ENCODE assay signal across 1 cellular context in the genomic region with DNA sequence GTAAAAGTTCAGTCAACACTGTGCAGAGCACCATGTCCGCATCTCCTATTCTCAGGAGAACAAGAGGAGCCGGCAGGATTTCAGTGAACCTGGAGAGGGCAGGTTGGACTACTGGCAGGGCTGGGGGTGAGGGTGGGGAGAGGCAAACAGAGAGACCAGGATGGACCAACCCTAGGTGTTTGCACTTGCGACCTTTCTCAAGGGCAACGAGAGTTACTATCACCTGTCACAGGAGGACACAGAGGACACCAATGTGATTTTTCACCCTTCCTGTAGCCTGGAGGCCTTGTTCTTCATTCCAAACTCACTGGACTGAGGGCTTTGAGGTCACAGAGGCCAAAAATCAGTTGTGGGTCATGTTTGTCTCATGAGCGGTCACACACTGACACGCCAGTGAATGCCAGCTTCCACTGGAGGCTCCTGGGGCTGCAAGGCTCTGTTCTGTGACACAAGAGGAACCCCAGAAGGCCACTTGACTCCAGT.
TF ChIP-seq lines count a peak whose summit lies in the region.

No MANE protein-coding gene starts in this region.

TF ChIP-seq in HepG2, 621 proteins besides CTCF, POLR2A, EP300 and RAD21 (continued from another document):
- TF ChIP-seq, protein P1, sequence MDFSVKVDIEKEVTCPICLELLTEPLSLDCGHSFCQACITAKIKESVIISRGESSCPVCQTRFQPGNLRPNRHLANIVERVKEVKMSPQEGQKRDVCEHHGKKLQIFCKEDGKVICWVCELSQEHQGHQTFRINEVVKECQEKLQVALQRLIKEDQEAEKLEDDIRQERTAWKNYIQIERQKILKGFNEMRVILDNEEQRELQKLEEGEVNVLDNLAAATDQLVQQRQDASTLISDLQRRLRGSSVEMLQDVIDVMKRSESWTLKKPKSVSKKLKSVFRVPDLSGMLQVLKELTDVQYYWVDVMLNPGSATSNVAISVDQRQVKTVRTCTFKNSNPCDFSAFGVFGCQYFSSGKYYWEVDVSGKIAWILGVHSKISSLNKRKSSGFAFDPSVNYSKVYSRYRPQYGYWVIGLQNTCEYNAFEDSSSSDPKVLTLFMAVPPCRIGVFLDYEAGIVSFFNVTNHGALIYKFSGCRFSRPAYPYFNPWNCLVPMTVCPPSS (IDR thresholded peaks at IDR 0.05): no peak
- TF ChIP-seq, protein P2, sequence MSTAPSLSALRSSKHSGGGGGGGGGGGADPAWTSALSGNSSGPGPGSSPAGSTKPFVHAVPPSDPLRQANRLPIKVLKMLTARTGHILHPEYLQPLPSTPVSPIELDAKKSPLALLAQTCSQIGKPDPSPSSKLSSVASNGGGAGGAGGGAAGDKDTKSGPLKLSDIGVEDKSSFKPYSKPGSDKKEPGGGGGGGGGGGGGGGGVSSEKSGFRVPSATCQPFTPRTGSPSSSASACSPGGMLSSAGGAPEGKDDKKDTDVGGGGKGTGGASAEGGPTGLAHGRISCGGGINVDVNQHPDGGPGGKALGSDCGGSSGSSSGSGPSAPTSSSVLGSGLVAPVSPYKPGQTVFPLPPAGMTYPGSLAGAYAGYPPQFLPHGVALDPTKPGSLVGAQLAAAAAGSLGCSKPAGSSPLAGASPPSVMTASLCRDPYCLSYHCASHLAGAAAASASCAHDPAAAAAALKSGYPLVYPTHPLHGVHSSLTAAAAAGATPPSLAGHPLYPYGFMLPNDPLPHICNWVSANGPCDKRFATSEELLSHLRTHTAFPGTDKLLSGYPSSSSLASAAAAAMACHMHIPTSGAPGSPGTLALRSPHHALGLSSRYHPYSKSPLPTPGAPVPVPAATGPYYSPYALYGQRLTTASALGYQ (CRISPR knock-in tag; IDR thresholded peaks at IDR 0.05): no peak
- no peak for TF ChIP-seq POGZ (CRISPR knock-in tag; IDR thresholded peaks at IDR 0.05)
- no peak for TF ChIP-seq ATM (IDR thresholded peaks at IDR 0.05; ENCODE audit: borderline replicate concordance)
- no peak for TF ChIP-seq ATAD3A (CRISPR knock-in tag; IDR thresholded peaks at IDR 0.05)
- TF ChIP-seq, protein P3, sequence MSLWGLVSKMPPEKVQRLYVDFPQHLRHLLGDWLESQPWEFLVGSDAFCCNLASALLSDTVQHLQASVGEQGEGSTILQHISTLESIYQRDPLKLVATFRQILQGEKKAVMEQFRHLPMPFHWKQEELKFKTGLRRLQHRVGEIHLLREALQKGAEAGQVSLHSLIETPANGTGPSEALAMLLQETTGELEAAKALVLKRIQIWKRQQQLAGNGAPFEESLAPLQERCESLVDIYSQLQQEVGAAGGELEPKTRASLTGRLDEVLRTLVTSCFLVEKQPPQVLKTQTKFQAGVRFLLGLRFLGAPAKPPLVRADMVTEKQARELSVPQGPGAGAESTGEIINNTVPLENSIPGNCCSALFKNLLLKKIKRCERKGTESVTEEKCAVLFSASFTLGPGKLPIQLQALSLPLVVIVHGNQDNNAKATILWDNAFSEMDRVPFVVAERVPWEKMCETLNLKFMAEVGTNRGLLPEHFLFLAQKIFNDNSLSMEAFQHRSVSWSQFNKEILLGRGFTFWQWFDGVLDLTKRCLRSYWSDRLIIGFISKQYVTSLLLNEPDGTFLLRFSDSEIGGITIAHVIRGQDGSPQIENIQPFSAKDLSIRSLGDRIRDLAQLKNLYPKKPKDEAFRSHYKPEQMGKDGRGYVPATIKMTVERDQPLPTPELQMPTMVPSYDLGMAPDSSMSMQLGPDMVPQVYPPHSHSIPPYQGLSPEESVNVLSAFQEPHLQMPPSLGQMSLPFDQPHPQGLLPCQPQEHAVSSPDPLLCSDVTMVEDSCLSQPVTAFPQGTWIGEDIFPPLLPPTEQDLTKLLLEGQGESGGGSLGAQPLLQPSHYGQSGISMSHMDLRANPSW (CRISPR knock-in tag; IDR thresholded peaks at IDR 0.05; ENCODE audit: borderline replicate concordance): no peak
- TF ChIP-seq ZNF816 (CRISPR knock-in tag; IDR thresholded peaks at IDR 0.05; ENCODE audit: borderline replicate concordance): no peak
- peak; percentile 67 for TF ChIP-seq SALL1 (CRISPR knock-in tag; IDR thresholded peaks at IDR 0.05)
- TF ChIP-seq PHF21A (CRISPR knock-in tag; IDR thresholded peaks at IDR 0.05): peak; percentile 41; the same call in 1 of the 2 replicates
- TF ChIP-seq, protein P4, sequence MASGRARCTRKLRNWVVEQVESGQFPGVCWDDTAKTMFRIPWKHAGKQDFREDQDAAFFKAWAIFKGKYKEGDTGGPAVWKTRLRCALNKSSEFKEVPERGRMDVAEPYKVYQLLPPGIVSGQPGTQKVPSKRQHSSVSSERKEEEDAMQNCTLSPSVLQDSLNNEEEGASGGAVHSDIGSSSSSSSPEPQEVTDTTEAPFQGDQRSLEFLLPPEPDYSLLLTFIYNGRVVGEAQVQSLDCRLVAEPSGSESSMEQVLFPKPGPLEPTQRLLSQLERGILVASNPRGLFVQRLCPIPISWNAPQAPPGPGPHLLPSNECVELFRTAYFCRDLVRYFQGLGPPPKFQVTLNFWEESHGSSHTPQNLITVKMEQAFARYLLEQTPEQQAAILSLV (CRISPR knock-in tag; IDR thresholded peaks at IDR 0.05; ENCODE audit: borderline replicate concordance): no peak
- TF ChIP-seq HNRNPLL (IDR thresholded peaks at IDR 0.05; ENCODE audit: low read depth, low read length, poor library complexity, severe bottlenecking): no peak
- peak; percentile 56; the same call in 1 of the 2 replicates for TF ChIP-seq ZNF292 (CRISPR knock-in tag; IDR thresholded peaks at IDR 0.05; ENCODE audit: borderline replicate concordance, low read depth)
- TF ChIP-seq, protein P5, sequence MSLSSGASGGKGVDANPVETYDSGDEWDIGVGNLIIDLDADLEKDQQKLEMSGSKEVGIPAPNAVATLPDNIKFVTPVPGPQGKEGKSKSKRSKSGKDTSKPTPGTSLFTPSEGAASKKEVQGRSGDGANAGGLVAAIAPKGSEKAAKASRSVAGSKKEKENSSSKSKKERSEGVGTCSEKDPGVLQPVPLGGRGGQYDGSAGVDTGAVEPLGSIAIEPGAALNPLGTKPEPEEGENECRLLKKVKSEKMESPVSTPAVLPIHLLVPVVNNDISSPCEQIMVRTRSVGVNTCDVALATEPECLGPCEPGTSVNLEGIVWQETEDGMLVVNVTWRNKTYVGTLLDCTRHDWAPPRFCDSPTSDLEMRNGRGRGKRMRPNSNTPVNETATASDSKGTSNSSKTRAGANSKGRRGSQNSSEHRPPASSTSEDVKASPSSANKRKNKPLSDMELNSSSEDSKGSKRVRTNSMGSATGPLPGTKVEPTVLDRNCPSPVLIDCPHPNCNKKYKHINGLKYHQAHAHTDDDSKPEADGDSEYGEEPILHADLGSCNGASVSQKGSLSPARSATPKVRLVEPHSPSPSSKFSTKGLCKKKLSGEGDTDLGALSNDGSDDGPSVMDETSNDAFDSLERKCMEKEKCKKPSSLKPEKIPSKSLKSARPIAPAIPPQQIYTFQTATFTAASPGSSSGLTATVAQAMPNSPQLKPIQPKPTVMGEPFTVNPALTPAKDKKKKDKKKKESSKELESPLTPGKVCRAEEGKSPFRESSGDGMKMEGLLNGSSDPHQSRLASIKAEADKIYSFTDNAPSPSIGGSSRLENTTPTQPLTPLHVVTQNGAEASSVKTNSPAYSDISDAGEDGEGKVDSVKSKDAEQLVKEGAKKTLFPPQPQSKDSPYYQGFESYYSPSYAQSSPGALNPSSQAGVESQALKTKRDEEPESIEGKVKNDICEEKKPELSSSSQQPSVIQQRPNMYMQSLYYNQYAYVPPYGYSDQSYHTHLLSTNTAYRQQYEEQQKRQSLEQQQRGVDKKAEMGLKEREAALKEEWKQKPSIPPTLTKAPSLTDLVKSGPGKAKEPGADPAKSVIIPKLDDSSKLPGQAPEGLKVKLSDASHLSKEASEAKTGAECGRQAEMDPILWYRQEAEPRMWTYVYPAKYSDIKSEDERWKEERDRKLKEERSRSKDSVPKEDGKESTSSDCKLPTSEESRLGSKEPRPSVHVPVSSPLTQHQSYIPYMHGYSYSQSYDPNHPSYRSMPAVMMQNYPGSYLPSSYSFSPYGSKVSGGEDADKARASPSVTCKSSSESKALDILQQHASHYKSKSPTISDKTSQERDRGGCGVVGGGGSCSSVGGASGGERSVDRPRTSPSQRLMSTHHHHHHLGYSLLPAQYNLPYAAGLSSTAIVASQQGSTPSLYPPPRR (CRISPR knock-in tag; IDR thresholded peaks at IDR 0.05; ENCODE audit: borderline replicate concordance): peak; percentile 38; the same call in 1 of the 2 replicates
- no peak for TF ChIP-seq ZNF431 (CRISPR knock-in tag; IDR thresholded peaks at IDR 0.05; ENCODE audit: borderline replicate concordance, low read depth)
- TF ChIP-seq RFX5 (IDR thresholded peaks at IDR 0.05; ENCODE audit: low read depth, low read length): no peak
- TF ChIP-seq TOPORS (CRISPR knock-in tag; IDR thresholded peaks at IDR 0.05): no peak
- peak; percentile 63; the same call in 1 of the 2 replicates for TF ChIP-seq RBAK (CRISPR knock-in tag; IDR thresholded peaks at IDR 0.05)
- no peak for TF ChIP-seq ZC3H4 (CRISPR knock-in tag; IDR thresholded peaks at IDR 0.05; ENCODE audit: borderline replicate concordance)
- no peak for TF ChIP-seq ZNF841 (CRISPR knock-in tag; IDR thresholded peaks at IDR 0.05; ENCODE audit: borderline replicate concordance)
- TF ChIP-seq, protein P6, sequence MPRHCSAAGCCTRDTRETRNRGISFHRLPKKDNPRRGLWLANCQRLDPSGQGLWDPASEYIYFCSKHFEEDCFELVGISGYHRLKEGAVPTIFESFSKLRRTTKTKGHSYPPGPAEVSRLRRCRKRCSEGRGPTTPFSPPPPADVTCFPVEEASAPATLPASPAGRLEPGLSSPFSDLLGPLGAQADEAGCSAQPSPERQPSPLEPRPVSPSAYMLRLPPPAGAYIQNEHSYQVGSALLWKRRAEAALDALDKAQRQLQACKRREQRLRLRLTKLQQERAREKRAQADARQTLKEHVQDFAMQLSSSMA (CRISPR knock-in tag; IDR thresholded peaks at IDR 0.05): no peak
- TF ChIP-seq ZNF274 (CRISPR knock-in tag; IDR thresholded peaks at IDR 0.05): no peak
- TF ChIP-seq HDAC6 (IDR thresholded peaks at IDR 0.05; ENCODE audit: low read depth, low read length): no peak
- TF ChIP-seq, protein P7, sequence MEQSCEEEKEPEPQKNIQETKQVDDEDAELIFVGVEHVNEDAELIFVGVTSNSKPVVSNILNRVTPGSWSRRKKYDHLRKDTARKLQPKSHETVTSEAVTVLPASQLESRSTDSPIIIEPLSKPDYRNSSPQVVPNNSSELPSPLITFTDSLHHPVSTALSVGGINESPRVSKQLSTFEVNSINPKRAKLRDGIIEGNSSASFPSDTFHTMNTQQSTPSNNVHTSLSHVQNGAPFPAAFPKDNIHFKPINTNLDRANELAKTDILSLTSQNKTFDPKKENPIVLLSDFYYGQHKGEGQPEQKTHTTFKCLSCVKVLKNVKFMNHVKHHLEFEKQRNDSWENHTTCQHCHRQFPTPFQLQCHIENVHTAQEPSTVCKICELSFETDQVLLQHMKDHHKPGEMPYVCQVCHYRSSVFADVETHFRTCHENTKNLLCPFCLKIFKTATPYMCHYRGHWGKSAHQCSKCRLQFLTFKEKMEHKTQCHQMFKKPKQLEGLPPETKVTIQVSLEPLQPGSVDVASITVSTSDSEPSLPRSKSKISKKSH (CRISPR knock-in tag; IDR thresholded peaks at IDR 0.05; ENCODE audit: borderline replicate concordance): no peak
- no peak for TF ChIP-seq PHF5A (CRISPR knock-in tag; IDR thresholded peaks at IDR 0.05; ENCODE audit: low read depth, unreplicated experiment)
- TF ChIP-seq, protein P8, sequence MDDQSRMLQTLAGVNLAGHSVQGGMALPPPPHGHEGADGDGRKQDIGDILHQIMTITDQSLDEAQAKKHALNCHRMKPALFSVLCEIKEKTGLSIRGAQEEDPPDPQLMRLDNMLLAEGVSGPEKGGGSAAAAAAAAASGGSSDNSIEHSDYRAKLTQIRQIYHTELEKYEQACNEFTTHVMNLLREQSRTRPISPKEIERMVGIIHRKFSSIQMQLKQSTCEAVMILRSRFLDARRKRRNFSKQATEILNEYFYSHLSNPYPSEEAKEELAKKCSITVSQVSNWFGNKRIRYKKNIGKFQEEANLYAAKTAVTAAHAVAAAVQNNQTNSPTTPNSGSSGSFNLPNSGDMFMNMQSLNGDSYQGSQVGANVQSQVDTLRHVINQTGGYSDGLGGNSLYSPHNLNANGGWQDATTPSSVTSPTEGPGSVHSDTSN (CRISPR knock-in tag; IDR thresholded peaks at IDR 0.05; ENCODE audit: borderline replicate concordance): no peak
